In genomic region chr1:154837679-154838171, GRCh38 we compare ENCODE assay signal across 10 cellular contexts. TPM values are rescaled to one million over a fixed set of nuclear protein-coding genes. Genes with fewer than 3 reads are reported as not detected.
DNase-seq lines count a peak whose midpoint lies in the region; ATAC-seq, FAIRE-seq and TF ChIP-seq lines count a peak whose summit lies in the region.
"Had no signal": no experiment of that assay in that cellular context is flagged by ENCODE, and none has a peak within 500 bp of the region (broad histone marks: within the 10 kb centered on the region; RNA-seq: fewer than 3 reads in every experiment).

No MANE protein-coding gene starts in this region.

- no peaks in the 10 kb centered on the region for H3K9me2 ChIP-seq in OCI-LY1 (ENCODE audit: low read depth, low read length)

- H3K4me1 ChIP-seq in OCI-LY1 (ENCODE audit: insufficient read depth, low read length, severe bottlenecking) (peaks cover 45% of the 10 kb centered on the region), pancreas (peaks cover 0 to 4% (median 0%) of the 10 kb centered on the region in 3 donors)

- H3K36me3 ChIP-seq in OCI-LY1 (ENCODE audit: insufficient read depth, low read length) (peaks cover 58% of the 10 kb centered on the region), pancreas (no peaks in the 10 kb centered on the region)

- DNase-seq in pancreas = no peak
- DNase-seq in OCI-M2 (lab: John Stamatoyannopoulos, UW; ENCODE audit: unreplicated experiment) = no peak
- DNase-seq in ecto neural progenitor cell (ENCODE audit: low spot score) = no peak
- DNase-seq: stimulated activated naive CD4-positive, alpha-beta T cell had no signal

- H3K9ac ChIP-seq in OCI-LY1 (ENCODE audit: low read length) = no peak overlapping the region

- peak overlapping the region; percentile 71 for H3K27ac ChIP-seq in OCI-LY1 (ENCODE audit: low read depth, low read length, poor library complexity, severe bottlenecking)
- no peak overlapping the region for H3K27ac ChIP-seq in pancreas

- no peak overlapping the region for H2AFZ ChIP-seq in OCI-LY1 (ENCODE audit: low read length)

- H3K79me2 ChIP-seq in OCI-LY1 (ENCODE audit: insufficient read depth, low read length) = no peaks in the 10 kb centered on the region

- WGBS in pancreas, 2 donors = 62 to 72% methylated on average over 13 of the region's 13 CpGs

- H3K27me3 ChIP-seq in OCI-LY1 (ENCODE audit: insufficient read depth, low read length) (no peaks in the 10 kb centered on the region), pancreas (no peaks in the 10 kb centered on the region)

- H3K4me2 ChIP-seq in OCI-LY1 (ENCODE audit: low read length) = peak overlapping the region; percentile 34; the same call in 1 of the 2 replicates

- no peak for TF ChIP-seq CTCF in OCI-LY1 (IDR thresholded peaks at IDR 0.05; ENCODE audit: low read length)
- TF ChIP-seq CTCF in pancreas (IDR thresholded peaks at IDR 0.05) = no peak

- no peaks in the 10 kb centered on the region for H4K20me1 ChIP-seq in OCI-LY1 (ENCODE audit: insufficient read depth, low read length)

- H3K9me3 ChIP-seq in OCI-LY1 (ENCODE audit: low read length) = no peaks in the 10 kb centered on the region
- H3K9me3 ChIP-seq in pancreas = no peaks in the 10 kb centered on the region

- ATAC-seq in GM18909 (IDR thresholded peaks at IDR 0.05; ENCODE audit: poor library complexity, unreplicated experiment) (peak; percentile 83), HG02870 (IDR thresholded peaks at IDR 0.05; ENCODE audit: unreplicated experiment) (peak; percentile 78), pancreas (peak; percentile 17 to 53 (median 42)), HG03378 (IDR thresholded peaks at IDR 0.05; ENCODE audit: unreplicated experiment) (no peak)
- ATAC-seq in activated CD4-positive, CD25-positive, alpha-beta regulatory T cell treated with anti-CD3 and anti-CD28 coated beads, Interleukin-2, amount 50 U/mL, for 24 hours = no peak

- no peak for FAIRE-seq in pancreas (lab: Jason Lieb, UNC)
- FAIRE-seq: endothelial cell of umbilical vein had no signal

- intact Hi-C loops in pancreas (cut with DNase I) = no loop called here

- H3F3A ChIP-seq in OCI-LY1 (ENCODE audit: insufficient read depth, low read length) = no peaks in the 10 kb centered on the region

- no peak overlapping the region for H3K4me3 ChIP-seq in OCI-LY1 (ENCODE audit: low read depth, low read length, poor library complexity, severe bottlenecking)
- no peak overlapping the region for H3K4me3 ChIP-seq in pancreas

RNA-seq across cellular contexts. Expression of gene KCNN3, which starts 32.4 kb away (rescaled TPM):
- total RNA-seq in pancreas = 1 to 10 TPM in 1 of 6 donors, under 1 TPM in 5; 0.23 to 1.0 (median 0.36) TPM
- under 1 TPM; 0.11 to 0.35 TPM for polyA plus RNA-seq in pancreas

Comparison
In these comparisons a context has a peak if more than half of its experiments do, and no peak if none do; other contexts are left out.
1. ATAC-seq: peak in GM18909 (single experiment), HG02870 (single experiment) and pancreas (4 of 4); none in activated CD4-positive, CD25-positive, alpha-beta regulatory T cell treated with anti-CD3 and anti-CD28 coated beads, Interleukin-2, amount 50 U/mL, for 24 hours (0 of 2) and HG03378 (single experiment).